Comparison of ENCODE assay signal across 25 cellular contexts in genomic region chr13:39505151-39505550, GRCh38.
DNase-seq lines count a peak whose midpoint lies in the region; ATAC-seq, FAIRE-seq and TF ChIP-seq lines count a peak whose summit lies in the region.
"Had no signal": no experiment of that assay in that cellular context is flagged by ENCODE, and none has a peak within 500 bp of the region (broad histone marks: within the 10 kb centered on the region; RNA-seq: fewer than 3 reads in every experiment).

No MANE protein-coding gene starts in this region.

- no peak overlapping the region for H2BK20ac ChIP-seq in H1 (ENCODE audit: low read length)

- TF ChIP-seq POLR2A in H1 (IDR thresholded peaks at IDR 0.05; ENCODE audit: control extremely low read depth in 1 of 2, low read depth in 2 of 2, low read length in 2 of 2), result no peak

- H3K9me3 ChIP-seq in Panc1 (ENCODE audit: control insufficient read depth, insufficient read depth, low read depth, low read length) (no peaks in the 10 kb centered on the region), H1 (ENCODE audit: insufficient read depth in 2 of 2, low read depth in 1 of 2, low read length in 1 of 2) (peaks cover 0 to 2% of the 10 kb centered on the region in 2 experiments; a peak in 1 of 4 replicates), neural cell (ENCODE audit: low read length) (no peaks in the 10 kb centered on the region), SJCRH30 (replicated peaks) (no peaks in the 10 kb centered on the region; the same call in 1 of the 2 replicates), psoas muscle (no peaks in the 10 kb centered on the region)
- H3K9me3 ChIP-seq: BLaER1 treated with 17β-estradiol and CSF1 and Interleukin-3, amounts not matched to agents 10 nM and 100 nM had no signal

- no peaks in the 10 kb centered on the region for H3K79me1 ChIP-seq in H1 (ENCODE audit: low read depth, low read length)

- no peak overlapping the region for H2BK15ac ChIP-seq in H1 (ENCODE audit: low read length)

- H3K4me2 ChIP-seq in H1 (ENCODE audit: insufficient read depth in 1 of 2, low read depth in 2 of 2, low read length in 2 of 2), result no peak overlapping the region
- H3K4me2 ChIP-seq in neural cell (ENCODE audit: low read length), result no peak overlapping the region

- H3K27me3 ChIP-seq in Panc1 (ENCODE audit: control insufficient read depth, insufficient read depth, low read length) (no peaks in the 10 kb centered on the region), H1 (replicated peaks in 1 of 4; ENCODE audit: control insufficient read depth in 3 of 4, extremely low read depth in 1 of 4, insufficient read depth in 3 of 4, low read length in 3 of 4) (no peaks in the 10 kb centered on the region), neural cell (ENCODE audit: insufficient read depth, low read depth, low read length) (no peaks in the 10 kb centered on the region), SJCRH30 (no peaks in the 10 kb centered on the region), psoas muscle (ENCODE audit: insufficient read depth in 3 of 3, low read length in 2 of 3) (no peaks in the 10 kb centered on the region)
- H3K27me3 ChIP-seq: BLaER1 treated with 17β-estradiol and CSF1 and Interleukin-3, amounts not matched to agents 10 nM and 100 nM had no signal

- H3K4me3 ChIP-seq in Panc1 (ENCODE audit: low read depth in 2 of 2, low read length in 2 of 2) (no peak overlapping the region), H1 (ENCODE audit: extremely low read depth in 1 of 4, insufficient read depth in 2 of 4, low read depth in 3 of 4, low read length in 4 of 4) (no peak overlapping the region), neural cell (ENCODE audit: low read length) (peak overlapping the region; percentile 0), SJCRH30 (no peak overlapping the region), psoas muscle (no peak overlapping the region)
- H3K4me3 ChIP-seq: BLaER1 treated with 17β-estradiol and CSF1 and Interleukin-3, amounts not matched to agents 10 nM and 100 nM; GM23248 had no signal

- H3F3A ChIP-seq in neural cell (ENCODE audit: insufficient read depth, low read length, poor library complexity, severe bottlenecking), result peaks cover 4% of the 10 kb centered on the region

- H4K20me1 ChIP-seq in H1 (replicated peaks in 1 of 2; ENCODE audit: control insufficient read depth in 1 of 2, insufficient read depth in 2 of 2, low read length in 2 of 2) (no peaks in the 10 kb centered on the region), neural cell (ENCODE audit: insufficient read depth) (no peaks in the 10 kb centered on the region)
- H4K20me1 ChIP-seq: BLaER1 treated with 17β-estradiol and CSF1 and Interleukin-3, amounts not matched to agents 10 nM and 100 nM had no signal

- no peak overlapping the region for H2BK120ac ChIP-seq in H1 (replicated peaks; ENCODE audit: low read depth, low read length)

- H2AFZ ChIP-seq in H1 (ENCODE audit: low read length) (no peak overlapping the region), neural cell (ENCODE audit: low read depth, low read length) (no peak overlapping the region)
- H2AFZ ChIP-seq: GM23248 had no signal

- DNase-seq in HEK293T (ENCODE audit: extremely low spot score) (no peak), Panc1 (ENCODE audit: low read depth, low spot score) (no peak), H1 (ENCODE audit: low read depth in 1 of 2, low spot score in 2 of 2) (no peak), SJCRH30 (no peak), psoas muscle (no peak)
- no peak for DNase-seq in activated naive CD4-positive, alpha-beta T cell treated with anti-CD3 and anti-CD28 coated beads, Interleukin-2, amount 50 U/mL, for 16 hours
- DNase-seq: AML-193; CD4-positive, alpha-beta T cell; GM23248; H9; HFFc6; MV-4-11; NCI-H1105; NCI-H1436 treated with DMSO at 0.1 percent for 48 hours; NCI-H187 treated with DMSO at 0.1 percent for 48 hours; NCI-H2107; NCI-H446; NCI-H524 treated with DMSO at 0.1 percent for 48 hours; NCI-H774; Right ventricle myocardium superior had no signal

- no peaks in the 10 kb centered on the region for H3K9me2 ChIP-seq in neural cell (ENCODE audit: insufficient read depth, low read length)

- intact Hi-C loops in Panc1 (cut with micrococcal nuclease; ENCODE audit: unreplicated experiment), result loop anchor here (10.0 kb wide), 1 partner anchor 100 kb away; the partner anchor contains the start of gene LHFPL6
- intact Hi-C loops in psoas muscle (cut with DNase I), result no loop called here

- H3K4ac ChIP-seq in H1 (replicated peaks; ENCODE audit: insufficient read length, low read depth, low read length), result no peak overlapping the region

- peaks cover 18% of the 10 kb centered on the region for H3K4me1 ChIP-seq in Panc1 (ENCODE audit: control insufficient read depth, insufficient read depth, low read length)
- peaks cover 0 to 11% (median 5%) of the 10 kb centered on the region in 4 experiments; a peak in 2 of 7 replicates for H3K4me1 ChIP-seq in H1 (replicated peaks in 1 of 4; ENCODE audit: control insufficient read depth in 3 of 4, insufficient read depth in 4 of 4, low read length in 3 of 4)
- no peaks in the 10 kb centered on the region for H3K4me1 ChIP-seq in SJCRH30
- peaks cover 4% of the 10 kb centered on the region for H3K4me1 ChIP-seq in psoas muscle

- in situ Hi-C loops in Panc1 (cut with HindIII; ENCODE audit: low pct_unique_long_range_greater_than_20kb, low sequenced_read_pairs), result no loop called here

- TF ChIP-seq EP300 in H1 (IDR thresholded peaks at IDR 0.05; ENCODE audit: borderline replicate concordance in 1 of 2, low read depth in 2 of 2, low read length in 2 of 2), result no peak
- peak; percentile 59 for TF ChIP-seq EP300 in neural cell (conservative IDR thresholded peaks at IDR 0.05; ENCODE audit: poor library complexity, severe bottlenecking)

- H3K23ac ChIP-seq in H1 (ENCODE audit: insufficient read length), result no peak overlapping the region

- BruUV-seq in Panc1 (replicated peaks; lab: Mats Ljungman, UMichigan), result no TSS peak

- H2AK5ac ChIP-seq in H1 (ENCODE audit: low read depth, low read length), result no peak overlapping the region

- no peak overlapping the region for H2BK12ac ChIP-seq in H1 (ENCODE audit: low read depth, low read length)

- H3K14ac ChIP-seq in H1 (ENCODE audit: insufficient read length), result no peak overlapping the region

- H3K9ac ChIP-seq in H1 (replicated peaks in 1 of 4; ENCODE audit: extremely low read depth in 1 of 4, low read depth in 3 of 4, low read length in 3 of 4), result no peak overlapping the region
- no peak overlapping the region for H3K9ac ChIP-seq in neural cell (ENCODE audit: low read length)
- H3K9ac ChIP-seq: BLaER1 treated with 17β-estradiol and CSF1 and Interleukin-3, amounts not matched to agents 10 nM and 100 nM; GM23248 had no signal

- no peak overlapping the region for H4K8ac ChIP-seq in H1 (ENCODE audit: extremely low read depth, insufficient read depth, low read length)

- TF ChIP-seq RAD21 in H1 (IDR thresholded peaks at IDR 0.05 in 1 of 2, conservative IDR thresholded peaks at IDR 0.05 in 1 of 2; ENCODE audit: low read depth in 2 of 2, low read length in 2 of 2) (no peak), neural cell (conservative IDR thresholded peaks at IDR 0.05) (no peak)

- no peaks in the 10 kb centered on the region; the same call in 1 of the 2 replicates for H3K23me2 ChIP-seq in H1 (ENCODE audit: low read depth, low read length)

- no peak overlapping the region for H3K18ac ChIP-seq in H1 (ENCODE audit: extremely low read depth, low read length)

- no peak overlapping the region for H3K56ac ChIP-seq in H1 (replicated peaks; ENCODE audit: insufficient read length, low read depth, low read length)

- H4K5ac ChIP-seq in H1 (ENCODE audit: insufficient read length, low read depth, low read length), result no peak overlapping the region

- 94% methylated on average over 5 of the region's 5 CpGs; no CpG with 5 or more reads in 1 of the 2 experiments for WGBS in H1 (ENCODE audit: extremely low coverage in 1 of 2, insufficient coverage in 1 of 2, insufficient read length in 1 of 2, insufficient replicate concordance in 2 of 2, low coverage in 1 of 2, low lambda C conversion rate in 2 of 2, missing lambda C conversion rate in 1 of 2), 2 experiments
- 71 to 79% (median 76%) methylated on average over 5 of the region's 5 CpGs for WGBS in psoas muscle, 3 donors

- POLR2A ChIA-PET in HEK293T (lab: Yijun Ruan, JAX), result no interaction called here
- POLR2A ChIA-PET in Panc1 (lab: Charles Lee), result no interaction called here
- POLR2A ChIA-PET in H1 (lab: Charles Lee; ENCODE audit: partially characterized antibody), result no interaction called here

- no peak overlapping the region for H4K91ac ChIP-seq in H1 (replicated peaks; ENCODE audit: insufficient read length, low read length)

- ATAC-seq in Panc1 (no peak), psoas muscle (no peak)

- H3K79me2 ChIP-seq in H1 (ENCODE audit: control insufficient read depth in 1 of 2, insufficient read depth in 2 of 2, low read length in 2 of 2) (no peaks in the 10 kb centered on the region), neural cell (replicated peaks; ENCODE audit: insufficient read depth, low read length) (peaks cover 14% of the 10 kb centered on the region)

- H2BK5ac ChIP-seq in H1 (ENCODE audit: low read depth, low read length), result no peak overlapping the region

- peak; percentile 24 for FAIRE-seq in H1 (lab: Jason Lieb, UNC)
- FAIRE-seq: A204.1, D721Med, HTR-8/SVneo had no signal

- CTCF ChIA-PET in HEK293T (lab: Yijun Ruan, JAX), result no interaction called here
- CTCF ChIA-PET in Panc1 (lab: Charles Lee), result no interaction called here
- CTCF ChIA-PET in H1 (lab: Charles Lee; ENCODE audit: partially characterized antibody), result interaction anchor here (0.5 to 1.3 kb wide), 3 partner anchors 11 to 20 kb away, joined by 3 read pairs; no protein-coding TSS in a partner anchor

- TF ChIP-seq CTCF in Panc1 (IDR thresholded peaks at IDR 0.05) (no peak), H1 (IDR thresholded peaks at IDR 0.05; ENCODE audit: control extremely low read depth in 1 of 3, insufficient read depth in 1 of 3, low read depth in 1 of 3, low read length in 3 of 3) (no peak), neural cell (IDR thresholded peaks at IDR 0.05; ENCODE audit: poor library complexity, severe bottlenecking) (no peak), psoas muscle (IDR thresholded peaks at IDR 0.05) (no peak)

- no peaks in the 10 kb centered on the region for H3K36me3 ChIP-seq in Panc1 (ENCODE audit: control insufficient read depth, insufficient read depth, low read length)
- no peaks in the 10 kb centered on the region for H3K36me3 ChIP-seq in H1 (ENCODE audit: control insufficient read depth in 2 of 4, insufficient read depth in 4 of 4, low read length in 3 of 4)
- no peaks in the 10 kb centered on the region for H3K36me3 ChIP-seq in neural cell (ENCODE audit: insufficient read depth, low read length)
- no peaks in the 10 kb centered on the region for H3K36me3 ChIP-seq in SJCRH30
- H3K36me3 ChIP-seq in psoas muscle (ENCODE audit: insufficient read depth in 1 of 2, low read depth in 1 of 2), result no peaks in the 10 kb centered on the region
- H3K36me3 ChIP-seq: BLaER1 treated with 17β-estradiol and CSF1 and Interleukin-3, amounts not matched to agents 10 nM and 100 nM had no signal

- H3K27ac ChIP-seq in Panc1 (ENCODE audit: low read length) (peak overlapping the region; percentile 48; the same call in 1 of the 2 replicates), H1 (ENCODE audit: low read depth, low read length) (no peak overlapping the region), neural cell (ENCODE audit: low read length) (peak overlapping the region; percentile 60), SJCRH30 (no peak overlapping the region), psoas muscle (no peak overlapping the region)
- H3K27ac ChIP-seq: BLaER1 treated with 17β-estradiol and CSF1 and Interleukin-3, amounts not matched to agents 10 nM and 100 nM; GM23248 had no signal

Comparison
In these comparisons a context has a peak if more than half of its experiments do, and no peak if none do; other contexts are left out.
1. H3K27ac ChIP-seq: peak in Panc1 (single experiment) and neural cell (single experiment); none in H1 (single experiment), SJCRH30 (single experiment) and psoas muscle (single experiment).